ENCODE assay signal across 8 cellular contexts in genomic region chr21:45640888-45641479, GRCh38. TPM values are rescaled to one million over a fixed set of nuclear protein-coding genes. Genes with fewer than 3 reads are reported as not detected.
DNase-seq lines count a peak whose midpoint lies in the region; ATAC-seq and TF ChIP-seq lines count a peak whose summit lies in the region.

No MANE protein-coding gene starts in this region.

- H3K9me3 ChIP-seq in heart right ventricle (no peaks in the 10 kb centered on the region), thymus (ENCODE audit: control insufficient read depth) (no peaks in the 10 kb centered on the region)

- intact Hi-C loops in heart right ventricle (cut with DNase I), result loop anchor here in 1 of 10 donors (5.0 kb wide), 1 partner anchor 49 kb away; no protein-coding TSS in a partner anchor
- intact Hi-C loops in cardiac septum (cut with DNase I), result no loop called here

- peak in 1 of 9 donors; percentile 6 for TF ChIP-seq CTCF in heart right ventricle (IDR thresholded peaks at IDR 0.05)
- TF ChIP-seq CTCF in RWPE1 (conservative IDR thresholded peaks at IDR 0.05; ENCODE audit: low read depth), result no peak
- TF ChIP-seq CTCF in foreskin keratinocyte (conservative IDR thresholded peaks at IDR 0.05), result peak; percentile 13

- POLR2A ChIA-PET in RWPE1 (lab: Yijun Ruan, JAX; ENCODE audit: low non-redundant PET), result no interaction called here

- peaks cover 0 to 37% (median 8%) of the 10 kb centered on the region in 9 donors for H3K4me1 ChIP-seq in heart right ventricle
- H3K4me1 ChIP-seq in foreskin keratinocyte, result no peaks in the 10 kb centered on the region
- peaks cover 52% of the 10 kb centered on the region for H3K4me1 ChIP-seq in thymus (ENCODE audit: control insufficient read depth, insufficient read depth, low read length)

- H3K27me3 ChIP-seq in heart right ventricle (peaks cover 0 to 30% (median 16%) of the 10 kb centered on the region in 7 donors), foreskin keratinocyte (peaks cover 30% of the 10 kb centered on the region), thymus (ENCODE audit: control insufficient read depth, insufficient read depth) (no peaks in the 10 kb centered on the region)

- ATAC-seq in heart right ventricle (no peak), foreskin keratinocyte (peak; percentile 48), GM18502 (IDR thresholded peaks at IDR 0.05; ENCODE audit: poor library complexity, unreplicated experiment) (no peak), HG02884 (IDR thresholded peaks at IDR 0.05; ENCODE audit: unreplicated experiment) (no peak)

- H3K27ac ChIP-seq in heart right ventricle, result peak overlapping the region in 5 of 10 donors; percentile 5 to 72 (median 41)
- H3K27ac ChIP-seq in RWPE1, result peak overlapping the region; percentile 37
- H3K27ac ChIP-seq in foreskin keratinocyte, result no peak overlapping the region
- H3K27ac ChIP-seq in thymus (ENCODE audit: low read depth), result peak overlapping the region; percentile 75

- no peaks in the 10 kb centered on the region for H3K36me3 ChIP-seq in heart right ventricle
- H3K36me3 ChIP-seq in thymus (ENCODE audit: control insufficient read depth, insufficient read depth), result peaks cover 3% of the 10 kb centered on the region

- CTCF ChIA-PET in RWPE1 (lab: Yijun Ruan, JAX), result interaction anchor here (0.5 to 0.8 kb wide), 2 partner anchors 173 to 282 kb away, joined by 3 read pairs; no protein-coding TSS in a partner anchor

- H3K4me3 ChIP-seq in heart right ventricle (no peak overlapping the region), thymus (ENCODE audit: low read length) (no peak overlapping the region)

- peak; percentile 46 to 53 for DNase-seq in heart right ventricle
- no peak for DNase-seq in cardiac septum (ENCODE audit: low spot score)
- peak; percentile 33 for DNase-seq in RWPE1 (ENCODE audit: low spot score)
- peak; percentile 23 to 45 for DNase-seq in foreskin keratinocyte
- no peak for DNase-seq in MV-4-11 (lab: John Stamatoyannopoulos, UW)

- 44 to 48% methylated on average over 23 of the region's 23 CpGs for WGBS in heart right ventricle, 2 donors
- WGBS in thymus, result 83% methylated on average over 23 of the region's 23 CpGs

RNA-seq across cellular contexts. Expression of gene PCBP3, which starts 2.5 kb away (rescaled TPM):
- 10 to 100 TPM in 1 of 10 donors, 1 to 10 TPM in 5, under 1 TPM in 4; 0.25 to 11.3 (median 1.6) TPM for total RNA-seq in heart right ventricle
- 1 to 10 TPM in 1 of 2 donors, under 1 TPM in 1; 0.51 to 1.3 TPM for polyA plus RNA-seq in heart right ventricle
- total RNA-seq in cardiac septum, result 4.9 TPM
- total RNA-seq in foreskin keratinocyte, result 0.32 and 0.44 TPM in 2 replicates
- 0.19 and 0.47 TPM in 2 replicates for polyA plus RNA-seq in foreskin keratinocyte
- 44.9 TPM for polyA plus RNA-seq in thymus

Comparison
In these comparisons a context has a peak if more than half of its experiments do, and no peak if none do; other contexts are left out.
1. DNase-seq: peak in heart right ventricle (2 of 2), RWPE1 (single experiment) and foreskin keratinocyte (2 of 2); none in cardiac septum (single experiment) and MV-4-11 (single experiment).